Comparison of ENCODE assay signal across 10 cellular contexts in genomic region chr14:35985504-35986218, GRCh38.
A peak's percentile ranks its signal among the peaks of the same experiment; 100 is the strongest.
DNase-seq lines count a peak whose midpoint lies in the region; ATAC-seq, FAIRE-seq and TF ChIP-seq lines count a peak whose summit lies in the region.
"Had no signal": no experiment of that assay in that cellular context is flagged by ENCODE, and none has a peak within 500 bp of the region (broad histone marks: within the 10 kb centered on the region; RNA-seq: fewer than 3 reads in every experiment).

No MANE protein-coding gene starts in this region.

- no peak overlapping the region for H3K4me2 ChIP-seq in HCT116 (ENCODE audit: low read length)

- no peak overlapping the region for H2AFZ ChIP-seq in HCT116 (ENCODE audit: low read depth, low read length, poor library complexity, severe bottlenecking)

- no peaks in the 10 kb centered on the region for H3K9me2 ChIP-seq in HCT116 (ENCODE audit: insufficient read depth)

- ATAC-seq in GM18867 (IDR thresholded peaks at IDR 0.05; ENCODE audit: unreplicated experiment) (peak; percentile 42), HCT116 (peak; percentile 80)

- no peak for TF ChIP-seq POLR2A in HCT116 (IDR thresholded peaks at IDR 0.05; ENCODE audit: borderline replicate concordance, extremely low read depth, insufficient read depth, insufficient read length)

- no peaks in the 10 kb centered on the region for H3K36me3 ChIP-seq in HCT116 (ENCODE audit: control insufficient read depth in 1 of 2, insufficient read depth in 2 of 2, low read length in 2 of 2)
- no peaks in the 10 kb centered on the region for H3K36me3 ChIP-seq in BE2C

- intact Hi-C loops in HCT116 (cut with micrococcal nuclease): no loop called here

- H3K9me3 ChIP-seq in HCT116 (ENCODE audit: control insufficient read depth in 1 of 2, insufficient read depth in 1 of 2, low read depth in 1 of 2, low read length in 2 of 2) (no peaks in the 10 kb centered on the region), BE2C (no peaks in the 10 kb centered on the region)

- CTCF ChIA-PET in HCT116 (lab: Charles Lee): interaction anchor here (1.3 to 1.7 kb wide), 3 partner anchors 19 to 84 kb away, joined by 5 to 6 read pairs (median 6); no protein-coding TSS in a partner anchor

- H3K27me3 ChIP-seq in HCT116 (ENCODE audit: insufficient read depth, low read length) (no peaks in the 10 kb centered on the region), BE2C (no peaks in the 10 kb centered on the region)

- H3K9ac ChIP-seq in HCT116 (ENCODE audit: low read length): no peak overlapping the region

- peaks cover 0 to 8% of the 10 kb centered on the region in 2 experiments; a peak in 2 of 4 replicates for H3K4me1 ChIP-seq in HCT116 (ENCODE audit: control insufficient read depth in 1 of 2, insufficient read depth in 2 of 2, low read length in 2 of 2)
- H3K4me1 ChIP-seq in BE2C: no peaks in the 10 kb centered on the region

- BruUV-seq in HCT116 (replicated peaks; lab: Mats Ljungman, UMichigan): no TSS peak

- H4K20me1 ChIP-seq in HCT116 (ENCODE audit: insufficient read depth): no peaks in the 10 kb centered on the region

- POLR2A ChIA-PET in HCT116 (lab: Charles Lee): no interaction called here

- H3K4me3 ChIP-seq in HCT116 (replicated peaks in 1 of 2; ENCODE audit: low read depth in 1 of 2, low read length in 2 of 2) (no peak overlapping the region), BE2C (ENCODE audit: low read depth, low read length) (no peak overlapping the region)

- no peak for FAIRE-seq in urothelium cell line (lab: Jason Lieb, UNC)

- peak in 2 of 3 experiments; percentile 43 to 58; a peak in 4 of 6 replicates for TF ChIP-seq CTCF in HCT116 (IDR thresholded peaks at IDR 0.05 in 2 of 3, conservative IDR thresholded peaks at IDR 0.05 in 1 of 3; ENCODE audit: borderline replicate concordance in 1 of 3, insufficient read depth in 1 of 3, low read depth in 2 of 3, low read length in 2 of 3)
- no peak for TF ChIP-seq CTCF in BE2C (IDR thresholded peaks at IDR 0.05; ENCODE audit: low read depth, low read length)

- no peak overlapping the region for H3K27ac ChIP-seq in HCT116 (ENCODE audit: low read depth, low read length)

- H3K79me2 ChIP-seq in HCT116 (ENCODE audit: insufficient read depth, low read length): no peaks in the 10 kb centered on the region

- no peak for TF ChIP-seq RAD21 in HCT116 (IDR thresholded peaks at IDR 0.05; ENCODE audit: low read depth)

- RAD21 ChIA-PET in HCT116 (lab: Charles Lee; ENCODE audit: low non-redundant PET in 1 of 2, low total read pairs in 2 of 2, uncharacterized antibody in 2 of 2, unreplicated experiment in 2 of 2): no interaction called here

- DNase-seq in HCT116 (ENCODE audit: low read depth, low spot score): peak; percentile 15
- peak; percentile 5 for DNase-seq in RPMI7951 (ENCODE audit: low read depth)
- DNase-seq in midbrain (lab: John Stamatoyannopoulos, UW): peak; percentile 84
- DNase-seq in NCI-H2171 (lab: John Stamatoyannopoulos, UW): no peak
- DNase-seq in activated naive CD4-positive, alpha-beta T cell treated with anti-CD3 and anti-CD28 coated beads, Interleukin-2, amount 50 U/mL, for 16 hours: no peak
- no peak for DNase-seq in urothelium cell line (ENCODE audit: low spot score)
- DNase-seq in BE2C: no peak
- DNase-seq: stimulated activated CD4-positive, alpha-beta T cell treated with anti-CD3 and anti-CD28 coated beads, Interleukin-4, amount 100 ng/mL, for 4 hours; T1000 had no signal

TF ChIP-seq in HCT116, 20 proteins besides CTCF, POLR2A, EP300 and RAD21:
- TF ChIP-seq ELF1 (IDR thresholded peaks at IDR 0.05; ENCODE audit: borderline replicate concordance, low read depth) (no peak), JUND (IDR thresholded peaks at IDR 0.05) (no peak), ZFX (IDR thresholded peaks at IDR 0.05) (no peak), TCF7L2 (IDR thresholded peaks at IDR 0.05; ENCODE audit: borderline replicate concordance, extremely low read depth, insufficient read depth, insufficient read length) (no peak), SP1 (IDR thresholded peaks at IDR 0.05; ENCODE audit: low read depth) (no peak), FOSL1 (IDR thresholded peaks at IDR 0.05; ENCODE audit: low read depth) (no peak), REST (IDR thresholded peaks at IDR 0.05; ENCODE audit: low read depth) (no peak), ZNF274 (IDR thresholded peaks at IDR 0.05; ENCODE audit: low read depth, low read length) (no peak), CBX3 (IDR thresholded peaks at IDR 0.05; ENCODE audit: low read depth) (no peak), POLR2AphosphoS5 (IDR thresholded peaks at IDR 0.05; ENCODE audit: low read depth, low read length) (no peak), SRF (IDR thresholded peaks at IDR 0.05; ENCODE audit: low read depth) (no peak)
- TF ChIP-seq, protein P1, sequence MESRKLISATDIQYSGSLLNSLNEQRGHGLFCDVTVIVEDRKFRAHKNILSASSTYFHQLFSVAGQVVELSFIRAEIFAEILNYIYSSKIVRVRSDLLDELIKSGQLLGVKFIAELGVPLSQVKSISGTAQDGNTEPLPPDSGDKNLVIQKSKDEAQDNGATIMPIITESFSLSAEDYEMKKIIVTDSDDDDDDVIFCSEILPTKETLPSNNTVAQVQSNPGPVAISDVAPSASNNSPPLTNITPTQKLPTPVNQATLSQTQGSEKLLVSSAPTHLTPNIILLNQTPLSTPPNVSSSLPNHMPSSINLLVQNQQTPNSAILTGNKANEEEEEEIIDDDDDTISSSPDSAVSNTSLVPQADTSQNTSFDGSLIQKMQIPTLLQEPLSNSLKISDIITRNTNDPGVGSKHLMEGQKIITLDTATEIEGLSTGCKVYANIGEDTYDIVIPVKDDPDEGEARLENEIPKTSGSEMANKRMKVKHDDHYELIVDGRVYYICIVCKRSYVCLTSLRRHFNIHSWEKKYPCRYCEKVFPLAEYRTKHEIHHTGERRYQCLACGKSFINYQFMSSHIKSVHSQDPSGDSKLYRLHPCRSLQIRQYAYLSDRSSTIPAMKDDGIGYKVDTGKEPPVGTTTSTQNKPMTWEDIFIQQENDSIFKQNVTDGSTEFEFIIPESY (IDR thresholded peaks at IDR 0.05; ENCODE audit: extremely low read depth, insufficient replicate concordance, low read length): no peak
- TF ChIP-seq, protein P2, sequence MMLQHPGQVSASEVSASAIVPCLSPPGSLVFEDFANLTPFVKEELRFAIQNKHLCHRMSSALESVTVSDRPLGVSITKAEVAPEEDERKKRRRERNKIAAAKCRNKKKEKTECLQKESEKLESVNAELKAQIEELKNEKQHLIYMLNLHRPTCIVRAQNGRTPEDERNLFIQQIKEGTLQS (IDR thresholded peaks at IDR 0.05): no peak
- TF ChIP-seq, protein P3, sequence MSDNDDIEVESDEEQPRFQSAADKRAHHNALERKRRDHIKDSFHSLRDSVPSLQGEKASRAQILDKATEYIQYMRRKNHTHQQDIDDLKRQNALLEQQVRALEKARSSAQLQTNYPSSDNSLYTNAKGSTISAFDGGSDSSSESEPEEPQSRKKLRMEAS (IDR thresholded peaks at IDR 0.05): no peak

Comparison
In these comparisons a context has a peak if more than half of its experiments do, and no peak if none do; other contexts are left out.
1. DNase-seq: peak in HCT116 (single experiment), RPMI7951 (single experiment) and midbrain (single experiment); none in NCI-H2171 (single experiment), activated naive CD4-positive, alpha-beta T cell treated with anti-CD3 and anti-CD28 coated beads, Interleukin-2, amount 50 U/mL, for 16 hours (single experiment), urothelium cell line (single experiment) and BE2C (single experiment).